ENCODE assay signal across 36 cellular contexts in the genomic region with DNA sequence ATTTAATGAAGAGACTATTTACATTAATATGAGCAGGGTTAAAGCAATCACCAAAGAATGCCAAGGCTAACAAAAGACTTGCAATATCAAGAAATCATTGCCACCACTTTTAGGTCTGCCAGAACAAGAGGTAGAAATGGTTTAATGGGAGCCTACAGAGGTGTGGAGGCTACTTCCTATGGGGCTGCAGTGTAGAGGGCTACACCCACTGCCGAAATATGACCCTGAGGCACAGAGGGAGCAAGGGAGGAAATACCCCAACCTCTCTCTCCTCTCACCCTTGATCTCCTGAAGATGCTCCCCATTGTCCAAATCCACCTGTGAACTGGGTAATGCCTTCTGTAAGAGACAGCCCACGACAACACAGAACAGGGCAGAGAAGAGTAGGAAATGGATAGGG.
"Had no signal": no experiment of that assay in that cellular context is flagged by ENCODE, and none has a peak within 500 bp of the region (broad histone marks: within the 10 kb centered on the region; RNA-seq: fewer than 3 reads in every experiment).

No MANE protein-coding gene starts in this region.

- H3K27ac ChIP-seq: adrenal gland, body of pancreas, brain microvascular endothelial cell, breast epithelium, VCaP had no signal

- H3K4me1 ChIP-seq: adrenal gland, body of pancreas, breast epithelium had no signal

- H3K36me3 Mint-ChIP-seq: activated CD8-positive, alpha-beta memory T cell treated with anti-CD3 and anti-CD28 coated beads, Interleukin-2, amount 10 ng/mL, durations not matched to agents 7 days and 5 days; activated naive CD4-positive, alpha-beta T cell treated with anti-CD3 and anti-CD28 coated beads, Interleukin-2, amount 50 U/mL, for 72 hours; activated naive CD8-positive, alpha-beta T cell treated with anti-CD3 and anti-CD28 coated beads for 36 hours had no signal

- ATAC-seq: activated CD4-positive, alpha-beta T cell treated with anti-CD3 and anti-CD28 coated beads for 36 hours; activated CD4-positive, CD25-positive, alpha-beta regulatory T cell treated with anti-CD3 and anti-CD28 coated beads, Interleukin-2, amount 50 U/mL, for 24 hours; activated CD8-positive, alpha-beta memory T cell treated with anti-CD3 and anti-CD28 coated beads, Interleukin-2, amount 10 ng/mL, durations not matched to agents 7 days and 5 days; activated CD8-positive, alpha-beta T cell treated with anti-CD3 and anti-CD28 coated beads, Interleukin-2, amount 10 ng/mL, durations not matched to agents 7 days and 5 days; activated naive CD4-positive, alpha-beta T cell treated with anti-CD3 and anti-CD28 coated beads, Interleukin-2, amount 50 U/mL, for 72 hours; activated T-cell treated with anti-CD3 and anti-CD28 coated beads, Interleukin-2, amount 50 U/mL, for 4 hours; activated T-cell treated with anti-CD3 and anti-CD28 coated beads, Interleukin-2, amount 50 U/mL, for 72 hours; activated T-helper 17 cell treated with anti-CD3 and anti-CD28 coated beads, Interleukin-2, amount 50 U/mL, for 72 hours; body of pancreas had no signal

- DNase-seq: activated CD4-positive, alpha-beta memory T cell treated with anti-CD3 and anti-CD28 coated beads, Interleukin-2, amount 10 ng/mL, durations not matched to agents 7 days and 5 days; activated CD4-positive, alpha-beta T cell treated with anti-CD3 and anti-CD28 coated beads for 1 hour; activated CD4-positive, alpha-beta T cell treated with anti-CD3 and anti-CD28 coated beads for 36 hours; activated CD4-positive, alpha-beta T cell treated with anti-CD3 and anti-CD28 coated beads for 48 hours; activated CD4-positive, alpha-beta T cell treated with anti-CD3 and anti-CD28 coated beads, Interleukin-2, amount 10 ng/mL, durations not matched to agents 7 days and 5 days; activated CD4-positive, alpha-beta T cell treated with anti-CD3 and anti-CD28 coated beads, Interleukin-2, amount 50 U/mL, for 48 hours; activated CD4-positive, CD25-positive, alpha-beta regulatory T cell; activated CD8-positive, alpha-beta memory T cell treated with anti-CD3 and anti-CD28 coated beads for 24 hours; activated CD8-positive, alpha-beta memory T cell treated with anti-CD3 and anti-CD28 coated beads, Interleukin-2, amount 10 ng/mL, durations not matched to agents 7 days and 5 days; activated CD8-positive, alpha-beta memory T cell treated with anti-CD3 and anti-CD28 coated beads, Interleukin-2, amount 50 U/mL, for 48 hours; activated CD8-positive, alpha-beta T cell treated with anti-CD3 and anti-CD28 coated beads, Interleukin-2, amount 10 ng/mL, durations not matched to agents 7 days and 5 days; activated effector memory CD4-positive, alpha-beta T cell treated with anti-CD3 and anti-CD28 coated beads, Interleukin-2, amount 50 U/mL, for 16 hours; activated gamma-delta T cell treated with Interleukin-2 at 50 U/mL for 16 hours; activated naive CD4-positive, alpha-beta T cell; activated naive CD4-positive, alpha-beta T cell treated with anti-CD3 and anti-CD28 coated beads for 36 hours; activated naive CD4-positive, alpha-beta T cell treated with anti-CD3 and anti-CD28 coated beads, Interleukin-2, amount 50 U/mL, for 16 hours; activated naive CD8-positive, alpha-beta T cell treated with anti-CD3 and anti-CD28 coated beads for 36 hours; activated T-cell treated with anti-CD3 and anti-CD28 coated beads, Interleukin-2, amount 50 U/mL, for 4 hours; activated T-cell treated with anti-CD3 and anti-CD28 coated beads, Interleukin-2, amount 50 U/mL, for 72 hours; adrenal gland; amniotic stem cell; aorta; body of pancreas; brain microvascular endothelial cell; central memory CD4-positive, alpha-beta T cell; T-helper 1 cell; T-helper 2 cell; T-helper 9 cell had no signal

- H3K4me1 Mint-ChIP-seq: activated CD4-positive, alpha-beta memory T cell treated with anti-CD3 and anti-CD28 coated beads, Interleukin-2, amount 10 ng/mL, durations not matched to agents 7 days and 5 days; activated CD4-positive, alpha-beta T cell treated with anti-CD3 and anti-CD28 coated beads for 36 hours; activated CD4-positive, alpha-beta T cell treated with anti-CD3 and anti-CD28 coated beads, Interleukin-2, amount 10 ng/mL, durations not matched to agents 7 days and 5 days; activated CD8-positive, alpha-beta memory T cell treated with anti-CD3 and anti-CD28 coated beads, Interleukin-2, amount 10 ng/mL, durations not matched to agents 7 days and 5 days; activated naive CD8-positive, alpha-beta T cell treated with anti-CD3 and anti-CD28 coated beads for 36 hours; activated T-helper 17 cell treated with anti-CD3 and anti-CD28 coated beads, Interleukin-2, amount 50 U/mL, for 72 hours had no signal

- H3K27me3 ChIP-seq: adrenal gland, body of pancreas, brain microvascular endothelial cell, breast epithelium had no signal

- H3K36me3 ChIP-seq: adrenal gland, brain microvascular endothelial cell, breast epithelium had no signal

- H3K9me3 Mint-ChIP-seq: activated CD4-positive, alpha-beta memory T cell treated with anti-CD3 and anti-CD28 coated beads, Interleukin-2, amount 10 ng/mL, durations not matched to agents 7 days and 5 days; activated CD4-positive, alpha-beta T cell treated with anti-CD3 and anti-CD28 coated beads, Interleukin-2, amount 10 ng/mL, durations not matched to agents 7 days and 5 days; activated T-helper 1 cell treated with anti-CD3 and anti-CD28 coated beads, Interleukin-12 subunit alpha, Interleukin-12 subunit beta, Interleukin-2, Interleukin-4 antibody, amounts not matched to agents 30 ng/mL and 10 ng/mL and 1 ng/mL, durations not matched to agents 14 hours and 24 hours and 36 hours; T-helper 1 cell treated with Interleukin-12 subunit alpha and Interleukin-12 subunit beta and Interleukin-4 antibody, amounts not matched to agents 30 μg/mL and 1 μg/mL, for 36 hours; T-helper 2 cell treated with Interferon-gamma antibody and Interleukin-4, amounts not matched to agents 5 μg/mL and 100 μg/mL, for 36 hours had no signal

- H3K27ac Mint-ChIP-seq: activated CD4-positive, alpha-beta memory T cell treated with anti-CD3 and anti-CD28 coated beads, Interleukin-2, amount 10 ng/mL, durations not matched to agents 7 days and 5 days; activated CD4-positive, alpha-beta T cell treated with anti-CD3 and anti-CD28 coated beads for 36 hours; activated CD4-positive, alpha-beta T cell treated with anti-CD3 and anti-CD28 coated beads, Interleukin-2, amount 10 ng/mL, durations not matched to agents 7 days and 5 days; activated CD8-positive, alpha-beta memory T cell treated with anti-CD3 and anti-CD28 coated beads, Interleukin-2, amount 10 ng/mL, durations not matched to agents 7 days and 5 days; activated CD8-positive, alpha-beta T cell treated with anti-CD3 and anti-CD28 coated beads, Interleukin-2, amount 10 ng/mL, durations not matched to agents 7 days and 5 days; activated naive CD4-positive, alpha-beta T cell treated with anti-CD3 and anti-CD28 coated beads for 36 hours; activated naive CD4-positive, alpha-beta T cell treated with anti-CD3 and anti-CD28 coated beads, Interleukin-2, amount 50 U/mL, for 72 hours; activated naive CD8-positive, alpha-beta T cell treated with anti-CD3 and anti-CD28 coated beads for 36 hours; activated T-cell treated with anti-CD3 and anti-CD28 coated beads, Interleukin-2, amount 50 U/mL, for 72 hours; activated T-helper 1 cell treated with anti-CD3 and anti-CD28 coated beads, Interleukin-12 subunit alpha, Interleukin-12 subunit beta, Interleukin-2, Interleukin-4 antibody, amounts not matched to agents 30 ng/mL and 10 ng/mL and 1 ng/mL, durations not matched to agents 14 hours and 24 hours and 36 hours; activated T-helper 17 cell treated with anti-CD3 and anti-CD28 coated beads, Interleukin-2, amount 50 U/mL, for 72 hours; T-helper 1 cell treated with Interleukin-12 subunit alpha and Interleukin-12 subunit beta and Interleukin-4 antibody, amounts not matched to agents 30 μg/mL and 1 μg/mL, for 36 hours; T-helper 2 cell treated with Interferon-gamma antibody and Interleukin-4, amounts not matched to agents 5 μg/mL and 100 μg/mL, for 36 hours had no signal

- H3K27me3 Mint-ChIP-seq: activated CD8-positive, alpha-beta memory T cell treated with anti-CD3 and anti-CD28 coated beads, Interleukin-2, amount 10 ng/mL, durations not matched to agents 7 days and 5 days had no signal

- H3K9me3 ChIP-seq: adrenal gland, body of pancreas had no signal

- H3K4me3 ChIP-seq: adrenal gland, body of pancreas, breast epithelium had no signal

- H3K4me3 Mint-ChIP-seq: activated CD4-positive, alpha-beta memory T cell treated with anti-CD3 and anti-CD28 coated beads, Interleukin-2, amount 10 ng/mL, durations not matched to agents 7 days and 5 days; activated CD4-positive, alpha-beta T cell treated with anti-CD3 and anti-CD28 coated beads for 36 hours; activated CD4-positive, alpha-beta T cell treated with anti-CD3 and anti-CD28 coated beads, Interleukin-2, amount 10 ng/mL, durations not matched to agents 7 days and 5 days; activated CD8-positive, alpha-beta memory T cell treated with anti-CD3 and anti-CD28 coated beads, Interleukin-2, amount 10 ng/mL, durations not matched to agents 7 days and 5 days; activated CD8-positive, alpha-beta T cell treated with anti-CD3 and anti-CD28 coated beads, Interleukin-2, amount 10 ng/mL, durations not matched to agents 7 days and 5 days; activated naive CD4-positive, alpha-beta T cell treated with anti-CD3 and anti-CD28 coated beads for 36 hours; activated naive CD8-positive, alpha-beta T cell treated with anti-CD3 and anti-CD28 coated beads for 36 hours; activated T-cell treated with anti-CD3 and anti-CD28 coated beads, Interleukin-2, amount 50 U/mL, for 4 hours; activated T-cell treated with anti-CD3 and anti-CD28 coated beads, Interleukin-2, amount 50 U/mL, for 72 hours; activated T-helper 1 cell treated with anti-CD3 and anti-CD28 coated beads, Interleukin-12 subunit alpha, Interleukin-12 subunit beta, Interleukin-2, Interleukin-4 antibody, amounts not matched to agents 30 ng/mL and 10 ng/mL and 1 ng/mL, durations not matched to agents 14 hours and 24 hours and 36 hours; activated T-helper 17 cell treated with anti-CD3 and anti-CD28 coated beads, Interleukin-2, amount 50 U/mL, for 72 hours; T-helper 1 cell treated with Interleukin-12 subunit alpha and Interleukin-12 subunit beta and Interleukin-4 antibody, amounts not matched to agents 30 μg/mL and 1 μg/mL, for 36 hours; T-helper 2 cell treated with Interferon-gamma antibody and Interleukin-4, amounts not matched to agents 5 μg/mL and 100 μg/mL, for 36 hours had no signal
